12 cellular contexts compared by ENCODE assay signal in the genomic region with DNA sequence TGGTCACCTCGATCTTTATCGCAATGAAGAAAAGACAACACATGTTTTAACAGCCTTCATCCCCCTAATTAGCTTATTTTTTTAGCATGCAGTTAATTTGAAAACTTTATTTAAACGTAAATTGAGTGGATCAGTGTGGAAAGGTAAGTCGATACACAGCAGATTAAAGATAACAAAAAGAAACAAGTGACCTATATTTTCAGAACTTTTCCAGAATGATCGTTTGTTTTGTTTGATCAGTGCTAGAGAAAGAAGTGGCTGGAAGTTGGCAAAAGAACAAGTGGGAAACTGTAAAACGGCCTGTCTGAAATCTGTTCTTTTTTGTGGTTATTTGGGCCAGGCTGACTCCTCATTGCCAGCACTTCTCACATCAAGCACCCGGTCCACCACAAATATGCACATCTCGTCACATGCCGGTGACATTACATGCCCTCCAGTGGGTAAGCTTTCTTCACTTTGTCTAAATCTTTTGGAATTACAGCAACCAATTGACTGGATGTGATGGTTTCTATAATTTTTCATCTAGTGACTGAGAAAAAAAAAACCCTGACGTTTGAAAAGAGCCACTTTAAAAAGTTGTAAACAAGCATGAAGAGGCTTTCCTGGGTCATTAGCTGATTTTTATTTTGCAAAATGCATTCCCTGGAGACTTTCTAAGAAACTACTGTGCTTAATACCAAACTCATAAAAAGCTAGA. TPM values are rescaled to one million over a fixed set of nuclear protein-coding genes. Genes with fewer than 3 reads are reported as not detected.
A peak's percentile ranks its signal among the peaks of the same experiment; 100 is the strongest.
DNase-seq lines count a peak whose midpoint lies in the region; ATAC-seq and TF ChIP-seq lines count a peak whose summit lies in the region.
"Had no signal": no experiment of that assay in that cellular context is flagged by ENCODE, and none has a peak within 500 bp of the region (broad histone marks: within the 10 kb centered on the region; RNA-seq: fewer than 3 reads in every experiment).

No MANE protein-coding gene starts in this region.

- no peaks in the 10 kb centered on the region for H3K9me3 Mint-ChIP-seq in progenitor cell of endocrine pancreas (ENCODE audit: low read depth)
- H3K9me3 Mint-ChIP-seq in activated naive CD8-positive, alpha-beta T cell treated with anti-CD3 and anti-CD28 coated beads for 36 hours, result no peaks in the 10 kb centered on the region

- no peaks in the 10 kb centered on the region for H3K27me3 Mint-ChIP-seq in progenitor cell of endocrine pancreas
- H3K27me3 Mint-ChIP-seq in activated naive CD8-positive, alpha-beta T cell treated with anti-CD3 and anti-CD28 coated beads for 36 hours, result peaks cover 23% of the 10 kb centered on the region

- H3K36me3 Mint-ChIP-seq in progenitor cell of endocrine pancreas (ENCODE audit: insufficient read depth), result no peaks in the 10 kb centered on the region
- H3K36me3 Mint-ChIP-seq in activated naive CD8-positive, alpha-beta T cell treated with anti-CD3 and anti-CD28 coated beads for 36 hours, result no peaks in the 10 kb centered on the region
- H3K36me3 Mint-ChIP-seq: naive thymus-derived CD4-positive, alpha-beta T cell had no signal

- TF ChIP-seq CTCF in progenitor cell of endocrine pancreas (IDR thresholded peaks at IDR 0.05; ENCODE audit: unreplicated experiment), result no peak

- DNase-seq in GM03348 (ENCODE audit: low spot score), result peak; percentile 39
- peak; percentile 55 for DNase-seq in NCI-H1694 treated with DMSO at 0.1 percent for 48 hours (lab: John Stamatoyannopoulos, UW)
- peak; percentile 27 for DNase-seq in dedifferentiated amniotic fluid mesenchymal stem cell (ENCODE audit: extremely low spot score)
- DNase-seq in progenitor cell of endocrine pancreas (ENCODE audit: low spot score, unreplicated experiment), result no peak
- no peak for DNase-seq in activated naive CD8-positive, alpha-beta T cell treated with anti-CD3 and anti-CD28 coated beads for 36 hours
- DNase-seq: dermis blood vessel endothelial cell; naive thymus-derived CD4-positive, alpha-beta T cell; stimulated activated CD4-positive, alpha-beta T cell treated with anti-CD3 and anti-CD28 coated beads, Interleukin-2, amount 100 ng/mL, for 24 hours had no signal

- ATAC-seq in GM19023 (IDR thresholded peaks at IDR 0.05; ENCODE audit: unreplicated experiment), result no peak
- ATAC-seq in HG03135 (IDR thresholded peaks at IDR 0.05; ENCODE audit: unreplicated experiment), result no peak
- no peak for ATAC-seq in GM18502 (IDR thresholded peaks at IDR 0.05; ENCODE audit: poor library complexity, unreplicated experiment)
- ATAC-seq: naive thymus-derived CD4-positive, alpha-beta T cell had no signal

- H3K4me3 Mint-ChIP-seq in progenitor cell of endocrine pancreas (ENCODE audit: low read depth), result no peak overlapping the region
- H3K4me3 Mint-ChIP-seq in activated naive CD8-positive, alpha-beta T cell treated with anti-CD3 and anti-CD28 coated beads for 36 hours, result no peak overlapping the region

- peaks cover 9% of the 10 kb centered on the region for H3K4me1 Mint-ChIP-seq in progenitor cell of endocrine pancreas (ENCODE audit: low read depth)
- peaks cover 29% of the 10 kb centered on the region for H3K4me1 Mint-ChIP-seq in activated naive CD8-positive, alpha-beta T cell treated with anti-CD3 and anti-CD28 coated beads for 36 hours

- peak overlapping the region; percentile 57 for H3K27ac Mint-ChIP-seq in progenitor cell of endocrine pancreas
- no peak overlapping the region for H3K27ac Mint-ChIP-seq in activated naive CD8-positive, alpha-beta T cell treated with anti-CD3 and anti-CD28 coated beads for 36 hours

RNA-seq across cellular contexts. Expression of gene C7orf33, which starts 33.2 kb away (rescaled TPM):
- total RNA-seq in progenitor cell of endocrine pancreas, result not detected in 2 replicates
- not detected for total RNA-seq in activated naive CD8-positive, alpha-beta T cell treated with anti-CD3 and anti-CD28 coated beads for 36 hours
- total RNA-seq: dermis blood vessel endothelial cell; naive thymus-derived CD4-positive, alpha-beta T cell; subcutaneous adipose tissue had no signal

Comparison
In these comparisons a context has a peak if more than half of its experiments do, and no peak if none do; other contexts are left out.
1. DNase-seq: peak in GM03348 (single experiment), NCI-H1694 treated with DMSO at 0.1 percent for 48 hours (single experiment) and dedifferentiated amniotic fluid mesenchymal stem cell (single experiment); none in progenitor cell of endocrine pancreas (single experiment) and activated naive CD8-positive, alpha-beta T cell treated with anti-CD3 and anti-CD28 coated beads for 36 hours (single experiment).